In genomic region chr11:57425565-57426438, GRCh38 we compare ENCODE assay signal across 8 cellular contexts. TPM values are rescaled to one million over a fixed set of nuclear protein-coding genes. Genes with fewer than 3 reads are reported as not detected.
DNase-seq lines count a peak whose midpoint lies in the region; ATAC-seq lines count a peak whose summit lies in the region.

No MANE protein-coding gene starts in this region.

- DNase-seq in MG63 (peak; percentile 71), DMS53 (lab: John Stamatoyannopoulos, UW) (no peak), cerebellum (ENCODE audit: low spot score) (no peak), KBM-7 (no peak)
- peak; percentile 46 for DNase-seq in stimulated activated CD8-positive, alpha-beta memory T cell treated with anti-CD3 and anti-CD28 coated beads, Interleukin-4, amount 100 ng/mL, for 48 hours

- H3K4me3 ChIP-seq in MG63, result peak overlapping the region; percentile 62
- peak overlapping the region; percentile 69 for H3K4me3 ChIP-seq in iPS-18a (ENCODE audit: low read length)

- no peak for ATAC-seq in GM18517 (IDR thresholded peaks at IDR 0.05; ENCODE audit: unreplicated experiment)

- 32 to 56% (median 33%) methylated on average over 15 of the region's 15 CpGs for WGBS in adipose tissue, 3 donors

- H3K27ac ChIP-seq in adipose tissue (ENCODE audit: low read depth, low read length) (peak overlapping the region; percentile 92), iPS-18a (ENCODE audit: low read length) (no peak overlapping the region)

- H3K36me3 ChIP-seq in MG63, result peaks cover 56% of the 10 kb centered on the region
- H3K36me3 ChIP-seq in iPS-18a (ENCODE audit: control insufficient read depth, low read depth, low read length), result peaks cover 10% of the 10 kb centered on the region

- in situ Hi-C loops in KBM-7 (cut with MboI; ENCODE audit: low pct_unique_long_range_greater_than_20kb, low sequenced_read_pairs), result no loop called here

- peak overlapping the region; percentile 60 for H3K9ac ChIP-seq in iPS-18a (ENCODE audit: low read length)

- peaks cover 12% of the 10 kb centered on the region for H3K4me1 ChIP-seq in iPS-18a (ENCODE audit: control insufficient read depth, low read depth, low read length)

- H3K9me3 ChIP-seq in MG63 (no peaks in the 10 kb centered on the region), iPS-18a (ENCODE audit: control insufficient read depth, low read depth, low read length) (no peaks in the 10 kb centered on the region)

- H3K27me3 ChIP-seq in MG63, result no peaks in the 10 kb centered on the region
- peaks cover 18% of the 10 kb centered on the region for H3K27me3 ChIP-seq in iPS-18a (ENCODE audit: control insufficient read depth, insufficient read depth, low read length)

RNA-seq across cellular contexts. Expression of gene SLC43A3, which starts 1.1 kb away (rescaled TPM):
- 73.1 and 84.3 TPM in 2 replicates for total RNA-seq in MG63 (2014; rRNA removed; shearing (Covaris generic); ENCODE audit: low replicate concordance)
- polyA plus RNA-seq in adipose tissue, result 10 to 100 TPM in 2 of 3 donors, 1 to 10 TPM in 1; 9.9 to 51.2 (median 40.7) TPM
- total RNA-seq in cerebellum, result 11.1 TPM

RNA-seq across cellular contexts. Expression of gene RTN4RL2, which starts 34.5 kb away (rescaled TPM):
- 0.03 and 1.6 TPM in 2 replicates for total RNA-seq in MG63 (2014; rRNA removed; shearing (Covaris generic); ENCODE audit: low replicate concordance)
- 1 to 10 TPM in 2 of 3 donors, under 1 TPM in 1; 0.56 to 2.1 (median 1.4) TPM for polyA plus RNA-seq in adipose tissue
- 1.2 TPM for total RNA-seq in cerebellum

RNA-seq across cellular contexts. Expression of gene PRG2, which starts 35.4 kb away (rescaled TPM):
- total RNA-seq in MG63 (2014; rRNA removed; shearing (Covaris generic); ENCODE audit: low replicate concordance), result 1.0 TPM in 1 of 2 replicates, not detected in the other
- under 1 TPM; 0.13 to 0.79 (median 0.13) TPM for polyA plus RNA-seq in adipose tissue
- total RNA-seq in cerebellum, result 0.36 TPM

RNA-seq across cellular contexts. Expression of gene PRG3, which starts 44.9 kb away (rescaled TPM):
- total RNA-seq in MG63 (2014; rRNA removed; shearing (Covaris generic); ENCODE audit: low replicate concordance), result not detected in 2 replicates
- not detected for polyA plus RNA-seq in adipose tissue
- not detected for total RNA-seq in cerebellum

Comparison
In these comparisons a context has a peak if more than half of its experiments do, and no peak if none do; other contexts are left out.
1. DNase-seq: peak in MG63 (single experiment) and stimulated activated CD8-positive, alpha-beta memory T cell treated with anti-CD3 and anti-CD28 coated beads, Interleukin-4, amount 100 ng/mL, for 48 hours (single experiment); none in DMS53 (single experiment), cerebellum (single experiment) and KBM-7 (single experiment).